In genomic region chr19:35267818-35268545, GRCh38 we compare ENCODE assay signal across 8 cellular contexts. TPM values are rescaled to one million over a fixed set of nuclear protein-coding genes. Genes with fewer than 3 reads are reported as not detected.
A peak's percentile ranks its signal among the peaks of the same experiment; 100 is the strongest.
DNase-seq lines count a peak whose midpoint lies in the region; ATAC-seq and TF ChIP-seq lines count a peak whose summit lies in the region.

No MANE protein-coding gene starts in this region.

- peak overlapping the region; percentile 95 for H3K27ac Mint-ChIP-seq in CD8-positive, alpha-beta T cell

- no peak overlapping the region for H3K4ac ChIP-seq in neuronal stem cell (ENCODE audit: low read length)

- CTCF ChIA-PET in CD8-positive, alpha-beta T cell (lab: Charles Lee): interaction anchor here (0.8 to 1.9 kb wide), 4 partner anchors 10 to 79 kb away, joined by 3 to 5 read pairs (median 3); no protein-coding TSS in a partner anchor

- no peaks in the 10 kb centered on the region for H3K27me3 Mint-ChIP-seq in CD8-positive, alpha-beta T cell (ENCODE audit: low read depth)

- H2BK120ac ChIP-seq in neuronal stem cell (ENCODE audit: low read depth, low read length): no peak overlapping the region

- peaks cover 14% of the 10 kb centered on the region for H3K79me1 ChIP-seq in neuronal stem cell (ENCODE audit: low read depth, low read length)

- no peak for TF ChIP-seq POLR2A in testis (IDR thresholded peaks at IDR 0.05)

- H3K4me3 Mint-ChIP-seq in CD8-positive, alpha-beta T cell: peak overlapping the region; percentile 93

- H3K9me3 Mint-ChIP-seq in CD8-positive, alpha-beta T cell: no peaks in the 10 kb centered on the region

- no peak for TF ChIP-seq CTCF in CD8-positive, alpha-beta T cell (IDR thresholded peaks at IDR 0.05)
- TF ChIP-seq CTCF in testis (IDR thresholded peaks at IDR 0.05): no peak

- peak; percentile 57 for ATAC-seq in CD8-positive, alpha-beta T cell
- ATAC-seq in GM19467 (IDR thresholded peaks at IDR 0.05; ENCODE audit: unreplicated experiment): peak; percentile 42

- no CpG with 5 or more reads among the region's 105 CpGs for WGBS in neuronal stem cell (ENCODE audit: extremely low coverage in 2 of 2, insufficient read length in 2 of 2, insufficient replicate concordance in 1 of 2), 2 donors
- WGBS in testis, 2 donors: 0 to 1% methylated on average over 12 to 69 of the region's 105 CpGs

- intact Hi-C loops in CD8-positive, alpha-beta T cell (cut with DNase I, micrococcal nuclease): loop anchor here (1.0 to 5.0 kb wide), 6 partner anchors 20 to 127 kb away; partner anchors contain the start of gene FXYD7 (in 1 of the 2)
- intact Hi-C loops in testis (cut with DNase I; ENCODE audit: low total_unique reads): no loop called here

- peak; percentile 50 to 87 (median 72) for DNase-seq in CD8-positive, alpha-beta T cell
- DNase-seq in HuH-7.5 (ENCODE audit: low spot score): peak; percentile 99
- DNase-seq in SJCRH30: peak; percentile 53 to 79
- DNase-seq in activated naive CD4-positive, alpha-beta T cell treated with Interleukin-2 at 50 U/mL for 16 hours: peak; percentile 76
- peak; percentile 42 for DNase-seq in foreskin melanocyte
- peak; percentile 56 for DNase-seq in neuronal stem cell (ENCODE audit: low spot score)
- DNase-seq in testis: peak; percentile 69

- peaks cover 25% of the 10 kb centered on the region for H3K4me1 ChIP-seq in CD8-positive, alpha-beta T cell (ENCODE audit: insufficient read depth, low read length)
- H3K4me1 ChIP-seq in SJCRH30 (no peaks in the 10 kb centered on the region), neuronal stem cell (ENCODE audit: control insufficient read depth in 2 of 2, insufficient read depth in 1 of 2, low read depth in 1 of 2, low read length in 2 of 2) (peaks cover 3 to 5% of the 10 kb centered on the region in 2 donors), testis (peaks cover 32% of the 10 kb centered on the region)

- peaks cover 19% of the 10 kb centered on the region for H3K36me3 ChIP-seq in CD8-positive, alpha-beta T cell (ENCODE audit: insufficient read depth, low read length)
- H3K36me3 ChIP-seq in SJCRH30 (peaks cover 20% of the 10 kb centered on the region), neuronal stem cell (replicated peaks in 1 of 2; ENCODE audit: control insufficient read depth in 2 of 2, insufficient read depth in 2 of 2, low read length in 2 of 2) (peaks cover 45 to 65% of the 10 kb centered on the region in 2 donors), testis (ENCODE audit: low read depth, missing control alignments) (no peaks in the 10 kb centered on the region)

- H3K23ac ChIP-seq in neuronal stem cell (ENCODE audit: low read depth, low read length, poor library complexity): peak overlapping the region; percentile 97

- H2BK15ac ChIP-seq in neuronal stem cell (ENCODE audit: low read length): no peak overlapping the region

- H3K27me3 ChIP-seq in CD8-positive, alpha-beta T cell (ENCODE audit: insufficient read depth, low read length): no peaks in the 10 kb centered on the region
- no peaks in the 10 kb centered on the region for H3K27me3 ChIP-seq in SJCRH30
- H3K27me3 ChIP-seq in neuronal stem cell (ENCODE audit: control insufficient read depth in 3 of 3, insufficient read depth in 3 of 3, low read depth in 1 of 3, low read length in 3 of 3): peaks cover 0 to 2% (median 0%) of the 10 kb centered on the region in 3 experiments
- no peaks in the 10 kb centered on the region for H3K27me3 ChIP-seq in testis

- peaks cover 46% of the 10 kb centered on the region for H3K36me3 Mint-ChIP-seq in CD8-positive, alpha-beta T cell

- peak overlapping the region; percentile 78 for H3K4me3 ChIP-seq in CD8-positive, alpha-beta T cell (ENCODE audit: low read depth, low read length)
- H3K4me3 ChIP-seq in SJCRH30 (peak overlapping the region; percentile 99), neuronal stem cell (ENCODE audit: low read length in 2 of 2) (peak overlapping the region; percentile 80 to 84), testis (peak overlapping the region; percentile 82)

- H2BK12ac ChIP-seq in neuronal stem cell (ENCODE audit: low read length): no peak overlapping the region

- H3K4me1 Mint-ChIP-seq in CD8-positive, alpha-beta T cell (ENCODE audit: low read depth): peaks cover 42% of the 10 kb centered on the region

- peak overlapping the region; percentile 82 for H3K27ac ChIP-seq in CD8-positive, alpha-beta T cell (ENCODE audit: low read depth, low read length)
- H3K27ac ChIP-seq in SJCRH30 (peak overlapping the region; percentile 66), neuronal stem cell (replicated peaks; ENCODE audit: low read length) (peak overlapping the region; percentile 91), testis (peak overlapping the region; percentile 68 to 98)

- H3K4me2 ChIP-seq in neuronal stem cell (ENCODE audit: insufficient read depth, low read length, poor library complexity, severe bottlenecking): peak overlapping the region; percentile 73

- H3K18ac ChIP-seq in neuronal stem cell (ENCODE audit: low read length): peak overlapping the region; percentile 87

- H2AK5ac ChIP-seq in neuronal stem cell (ENCODE audit: low read depth, low read length): peak overlapping the region; percentile 97

- no peak overlapping the region for H3K14ac ChIP-seq in neuronal stem cell (ENCODE audit: low read length)

- peak overlapping the region; percentile 91 for H2AFZ ChIP-seq in neuronal stem cell (ENCODE audit: low read length)

- no peak overlapping the region for H4K91ac ChIP-seq in neuronal stem cell (ENCODE audit: low read depth, low read length, poor library complexity)

- peak overlapping the region; percentile 75 for H2BK5ac ChIP-seq in neuronal stem cell (ENCODE audit: low read length)

- H3K9ac ChIP-seq in neuronal stem cell (ENCODE audit: low read depth, low read length, poor library complexity): peak overlapping the region; percentile 86

- H4K8ac ChIP-seq in neuronal stem cell (ENCODE audit: low read depth, low read length): no peak overlapping the region

- POLR2A ChIA-PET in CD8-positive, alpha-beta T cell (lab: Charles Lee): interaction anchor here (0.6 to 2.9 kb wide), 10 partner anchors 10 to 126 kb away, joined by 3 to 14 read pairs (median 4); partner anchors contain the start of gene FXYD5

- H3K9me3 ChIP-seq in CD8-positive, alpha-beta T cell (ENCODE audit: low read length): no peaks in the 10 kb centered on the region
- H3K9me3 ChIP-seq in SJCRH30 (replicated peaks) (no peaks in the 10 kb centered on the region), neuronal stem cell (replicated peaks in 1 of 2; ENCODE audit: control insufficient read depth in 2 of 2, insufficient read depth in 1 of 2, low read depth in 1 of 2, low read length in 2 of 2) (no peaks in the 10 kb centered on the region), testis (no peaks in the 10 kb centered on the region)

RNA-seq across cellular contexts. Expression of gene USF2, which starts 0.8 kb away (rescaled TPM):
- total RNA-seq in CD8-positive, alpha-beta T cell: 100 to 1,000 TPM; 252 to 268 TPM
- 104 and 105 TPM in 2 replicates for total RNA-seq in SJCRH30 (2014; rRNA removed; shearing (Covaris generic))
- polyA plus RNA-seq in neuronal stem cell (2013, experiment 1 of 2): 132 TPM
- polyA plus RNA-seq in neuronal stem cell (2013, experiment 2 of 2): 132 TPM
- total RNA-seq in testis: 100 to 1,000 TPM; 105 to 123 TPM
- 83.1 TPM for polyA plus RNA-seq in testis (ENCODE audit: insufficient read depth, low read depth, low replicate concordance)

RNA-seq across cellular contexts. Expression of gene HAMP, which starts 14.3 kb away (rescaled TPM):
- under 1 TPM; 0.72 to 0.87 TPM for total RNA-seq in CD8-positive, alpha-beta T cell
- 0.47 and 0.68 TPM in 2 replicates for total RNA-seq in SJCRH30 (2014; rRNA removed; shearing (Covaris generic))
- polyA plus RNA-seq in neuronal stem cell (2013, experiment 1 of 2): not detected
- 0.01 TPM for polyA plus RNA-seq in neuronal stem cell (2013, experiment 2 of 2)
- total RNA-seq in testis: not detected
- polyA plus RNA-seq in testis (ENCODE audit: insufficient read depth, low read depth, low replicate concordance): 1.6 TPM

RNA-seq across cellular contexts. Expression of gene LSR, which starts 19.2 kb away (rescaled TPM):
- 10 to 100 TPM; 97.9 to 99.5 TPM for total RNA-seq in CD8-positive, alpha-beta T cell
- 0.59 and 0.96 TPM in 2 replicates for total RNA-seq in SJCRH30 (2014; rRNA removed; shearing (Covaris generic))
- 36.5 TPM for polyA plus RNA-seq in neuronal stem cell (2013, experiment 1 of 2)
- polyA plus RNA-seq in neuronal stem cell (2013, experiment 2 of 2): 37.1 TPM
- 100 to 1,000 TPM; 154 to 195 TPM for total RNA-seq in testis
- polyA plus RNA-seq in testis (ENCODE audit: insufficient read depth, low read depth, low replicate concordance): 85.7 TPM

RNA-seq across cellular contexts. Expression of gene MAG, which starts 24.0 kb away (rescaled TPM):
- not detected for total RNA-seq in CD8-positive, alpha-beta T cell
- total RNA-seq in SJCRH30 (2014; rRNA removed; shearing (Covaris generic)): 1.2 and 3.6 TPM in 2 replicates
- polyA plus RNA-seq in neuronal stem cell (2013, experiment 1 of 2): not detected
- polyA plus RNA-seq in neuronal stem cell (2013, experiment 2 of 2): not detected
- 10 to 100 TPM; 10.8 to 18.4 TPM for total RNA-seq in testis
- polyA plus RNA-seq in testis (ENCODE audit: insufficient read depth, low read depth, low replicate concordance): 5.4 TPM

RNA-seq across cellular contexts. Expression of gene FAM187B, which starts 39.4 kb away (rescaled TPM):
- total RNA-seq in CD8-positive, alpha-beta T cell: not detected
- total RNA-seq in SJCRH30 (2014; rRNA removed; shearing (Covaris generic)): not detected in 2 replicates
- not detected for polyA plus RNA-seq in neuronal stem cell (2013, experiment 1 of 2)
- not detected for polyA plus RNA-seq in neuronal stem cell (2013, experiment 2 of 2)
- 100 to 1,000 TPM in 1 of 2 donors, 10 to 100 TPM in 1; 18.4 to 105 TPM for total RNA-seq in testis
- 79.2 TPM for polyA plus RNA-seq in testis (ENCODE audit: insufficient read depth, low read depth, low replicate concordance)

Comparison
In these comparisons a context has a peak if more than half of its experiments do, and no peak if none do; other contexts are left out.
1. Peak in every context shown above with its lines: DNase-seq, ATAC-seq, H3K4me3 ChIP-seq and H3K27ac ChIP-seq.
2. DNase-seq: peak in every context shown above with its lines; median percentile 99 in HuH-7.5; 76 in activated naive CD4-positive, alpha-beta T cell treated with Interleukin-2 at 50 U/mL for 16 hours; 72 in CD8-positive, alpha-beta T cell; 69 in testis; 66 in SJCRH30; 56 in neuronal stem cell; 42 in foreskin melanocyte.
3. RNA of gene LSR, which starts 19.2 kb away (total RNA-seq): 154 to 195 TPM in testis and 97.9 to 99.5 TPM in CD8-positive, alpha-beta T cell; 0.59 to 0.96 TPM in SJCRH30; every median in the first group is over 10 times any median in the second.